ENCODE assay signal across 22 cellular contexts in the genomic region with DNA sequence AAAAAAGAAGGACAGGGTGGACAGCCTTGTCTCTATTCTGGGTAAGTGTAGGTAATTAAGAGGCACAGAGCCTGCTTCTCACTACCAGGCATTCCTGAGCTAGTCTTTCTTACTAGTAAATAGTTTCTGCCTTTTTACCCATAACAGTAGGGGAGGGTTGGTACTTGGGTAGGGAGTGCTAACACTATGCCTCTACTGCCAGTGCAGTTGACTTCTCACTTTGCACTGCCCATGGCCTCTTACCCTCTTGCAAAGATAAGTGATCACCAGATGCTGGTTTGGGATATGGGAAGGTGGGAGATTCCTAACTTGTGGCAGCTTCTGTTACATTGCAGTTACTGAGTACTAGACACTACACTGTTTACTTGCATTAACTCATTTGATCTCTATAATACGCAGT. TPM values are rescaled to one million over a fixed set of nuclear protein-coding genes. Genes with fewer than 3 reads are reported as not detected.
DNase-seq lines count a peak whose midpoint lies in the region; ATAC-seq and TF ChIP-seq lines count a peak whose summit lies in the region.
"Had no signal": no experiment of that assay in that cellular context is flagged by ENCODE, and none has a peak within 500 bp of the region (broad histone marks: within the 10 kb centered on the region; RNA-seq: fewer than 3 reads in every experiment).

No MANE protein-coding gene starts in this region.

- peaks cover 30% of the 10 kb centered on the region for H3K36me3 Mint-ChIP-seq in type B pancreatic cell

- H3K9ac ChIP-seq in DND-41 (ENCODE audit: low read depth, low read length) = no peak overlapping the region

- H3K9me3 ChIP-seq in DND-41 (ENCODE audit: insufficient read depth, low read length, severe bottlenecking) = no peaks in the 10 kb centered on the region
- H3K9me3 ChIP-seq: BE2C had no signal

- no peak overlapping the region for H3K27ac Mint-ChIP-seq in type B pancreatic cell
- H3K27ac Mint-ChIP-seq: CD4-positive, alpha-beta T cell had no signal

- H3K79me2 ChIP-seq in DND-41 (ENCODE audit: insufficient read depth, low read length) = no peaks in the 10 kb centered on the region

- DNase-seq in DMS 273 (lab: John Stamatoyannopoulos, UW; ENCODE audit: unreplicated experiment) (peak; percentile 25), DMS 273 treated with DMSO at 0.1 percent for 48 hours (lab: John Stamatoyannopoulos, UW) (no peak), DND-41 (no peak), left colon (no peak), NCI-H2107 (lab: John Stamatoyannopoulos, UW) (no peak), 8988T (no peak), type B pancreatic cell (ENCODE audit: extremely low spot score, unreplicated experiment) (no peak)
- DNase-seq: BE2C; Calu3; CD4-positive, alpha-beta T cell; DMS79; NCI-H1048; NCI-H146; NCI-H2081 treated with DMSO at 0.1 percent for 48 hours; NCI-H526 treated with DMSO at 0.1 percent for 48 hours; NK-92 treated with Interleukin-12 subunit alpha and Interleukin-12 subunit beta, amount 100 ng/mL, for 24 hours had no signal

- no peak overlapping the region for H3K4me3 ChIP-seq in DND-41 (ENCODE audit: low read depth in 1 of 2, low read length in 2 of 2)

- peaks cover 45% of the 10 kb centered on the region for H3K36me3 ChIP-seq in DND-41 (ENCODE audit: insufficient read depth, low read length)

- peaks cover 5% of the 10 kb centered on the region; the same call in 1 of the 2 replicates for H4K20me1 ChIP-seq in DND-41 (ENCODE audit: insufficient read depth, low read length)

- no peaks in the 10 kb centered on the region for H3K9me3 Mint-ChIP-seq in type B pancreatic cell
- H3K9me3 Mint-ChIP-seq: CD4-positive, alpha-beta T cell had no signal

- no peak overlapping the region for H3K4me2 ChIP-seq in DND-41 (ENCODE audit: insufficient read depth, low read length)

- H3K4me3 Mint-ChIP-seq in type B pancreatic cell = no peak overlapping the region
- H3K4me3 Mint-ChIP-seq: CD4-positive, alpha-beta T cell had no signal

- intact Hi-C loops in left colon (cut with DNase I, micrococcal nuclease) = loop anchor here in 1 of 2 donors (5.0 kb wide), 1 partner anchor 83 kb away; no protein-coding TSS in a partner anchor

- TF ChIP-seq CTCF in DND-41 (IDR thresholded peaks at IDR 0.05; ENCODE audit: borderline replicate concordance, extremely low read depth, low read length, poor library complexity, severe bottlenecking) (no peak), type B pancreatic cell (conservative IDR thresholded peaks at IDR 0.05) (no peak)

- no peak overlapping the region for H2AFZ ChIP-seq in DND-41 (ENCODE audit: low read depth, low read length)

- ATAC-seq in DND-41 (ENCODE audit: insufficient read depth, low read depth) (peak; percentile 27; the same call in 1 of the 3 replicates), left colon (peak; percentile 10)

- H3K27ac ChIP-seq in DND-41 (ENCODE audit: low read length) = no peak overlapping the region
- H3K27ac ChIP-seq: 22Rv1, RWPE1 had no signal

- peaks cover 11% of the 10 kb centered on the region for H3K4me1 Mint-ChIP-seq in type B pancreatic cell (ENCODE audit: unreplicated experiment)

- H3K4me1 ChIP-seq in DND-41 (ENCODE audit: insufficient read depth, low read length) = no peaks in the 10 kb centered on the region
- H3K4me1 ChIP-seq: BE2C had no signal

- peaks cover 6% of the 10 kb centered on the region for H3K27me3 Mint-ChIP-seq in type B pancreatic cell
- H3K27me3 Mint-ChIP-seq: CD4-positive, alpha-beta T cell had no signal

- no peaks in the 10 kb centered on the region for H3K27me3 ChIP-seq in DND-41 (ENCODE audit: insufficient read depth, low read length, poor library complexity)
- H3K27me3 ChIP-seq: BE2C had no signal

TF ChIP-seq in PFSK-1, 5 proteins besides CTCF, POLR2A, EP300 and RAD21:
- 0 out of 2 replicates have a peak, but pooled peaks have one; percentile 4 for TF ChIP-seq POLR2AphosphoS5 (IDR thresholded peaks at IDR 0.05; ENCODE audit: low read depth, low read length)
- no peak for TF ChIP-seq FOXP2 (optimal IDR thresholded peaks at IDR 0.05; ENCODE audit: borderline replicate concordance, extremely low read depth, extremely low read length, insufficient read depth)

RNA-seq across cellular contexts. Expression of gene AHSA1, which starts 11.6 kb away (rescaled TPM):
- 156 TPM for polyA plus RNA-seq in PFSK-1 (2012; ENCODE audit: insufficient read length, low read depth)
- 10 to 100 TPM; 83.3 to 86.3 TPM for total RNA-seq in left colon
- total RNA-seq in type B pancreatic cell (ENCODE audit: low replicate concordance) = 202 and 204 TPM in 2 replicates

RNA-seq across cellular contexts. Expression of gene VIPAS39, which starts 12.1 kb away (rescaled TPM):
- 9.7 TPM for polyA plus RNA-seq in PFSK-1 (2012; ENCODE audit: insufficient read length, low read depth)
- total RNA-seq in left colon (10 to 100 TPM; 13.3 to 18.8 TPM), type B pancreatic cell (ENCODE audit: low replicate concordance) (24.0 and 25.0 TPM in 2 replicates)

RNA-seq across cellular contexts. Expression of gene ISM2, which starts 29.1 kb away (rescaled TPM):
- polyA plus RNA-seq in PFSK-1 (2012; ENCODE audit: insufficient read length, low read depth) = not detected
- under 1 TPM in 1 of 2 donors, not detected in 1; 0.14 TPM for total RNA-seq in left colon
- total RNA-seq in type B pancreatic cell (ENCODE audit: low replicate concordance) = 0.46 and 1.2 TPM in 2 replicates
- total RNA-seq: Calu3; CD4-positive, alpha-beta T cell; MCF 10A; OCI-LY7 had no signal

RNA-seq across cellular contexts. Expression of gene NOXRED1, which starts 46.2 kb away (rescaled TPM):
- 0.26 TPM for polyA plus RNA-seq in PFSK-1 (2012; ENCODE audit: insufficient read length, low read depth)
- under 1 TPM; 0.45 to 0.46 TPM for total RNA-seq in left colon
- 0.46 and 0.57 TPM in 2 replicates for total RNA-seq in type B pancreatic cell (ENCODE audit: low replicate concordance)
- total RNA-seq: G401 had no signal
